Comparison of ENCODE assay signal across 1 cellular context in the genomic region with DNA sequence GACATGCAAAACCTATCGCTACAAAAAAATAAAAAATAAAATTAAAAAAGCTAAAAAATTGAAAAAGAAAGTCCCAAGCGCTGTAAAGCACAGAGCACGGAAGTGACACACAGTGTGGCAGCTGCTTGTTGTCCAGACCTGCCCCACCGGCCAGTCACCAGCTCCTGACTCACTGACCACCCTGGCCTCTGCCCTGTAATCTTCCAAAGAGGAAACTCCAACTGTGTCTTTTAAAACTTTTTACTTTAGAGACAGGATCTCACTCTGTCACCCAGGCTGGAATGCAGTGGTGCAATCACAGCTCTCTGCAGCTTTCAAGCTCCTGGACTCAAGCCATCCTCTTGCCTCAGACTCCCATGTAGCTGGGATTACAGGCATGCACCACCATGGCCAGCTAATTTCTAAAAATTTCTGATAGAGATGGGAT.
TF ChIP-seq lines count a peak whose summit lies in the region.

No MANE protein-coding gene starts in this region.

TF ChIP-seq in HepG2, 621 proteins besides CTCF, POLR2A, EP300 and RAD21 (continued from another document and continues in another):
- TF ChIP-seq ZFP36L2 (CRISPR knock-in tag; IDR thresholded peaks at IDR 0.05): no peak
- TF ChIP-seq ZNF12 (CRISPR knock-in tag; IDR thresholded peaks at IDR 0.05): peak; percentile 53; the same call in 1 of the 2 replicates
- peak; percentile 59; the same call in 1 of the 2 replicates for TF ChIP-seq THAP11 (CRISPR knock-in tag; IDR thresholded peaks at IDR 0.05)
- TF ChIP-seq, protein P1, sequence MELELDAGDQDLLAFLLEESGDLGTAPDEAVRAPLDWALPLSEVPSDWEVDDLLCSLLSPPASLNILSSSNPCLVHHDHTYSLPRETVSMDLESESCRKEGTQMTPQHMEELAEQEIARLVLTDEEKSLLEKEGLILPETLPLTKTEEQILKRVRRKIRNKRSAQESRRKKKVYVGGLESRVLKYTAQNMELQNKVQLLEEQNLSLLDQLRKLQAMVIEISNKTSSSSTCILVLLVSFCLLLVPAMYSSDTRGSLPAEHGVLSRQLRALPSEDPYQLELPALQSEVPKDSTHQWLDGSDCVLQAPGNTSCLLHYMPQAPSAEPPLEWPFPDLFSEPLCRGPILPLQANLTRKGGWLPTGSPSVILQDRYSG (CRISPR knock-in tag; IDR thresholded peaks at IDR 0.05): no peak
- no peak for TF ChIP-seq TIGD3 (CRISPR knock-in tag; IDR thresholded peaks at IDR 0.05; ENCODE audit: borderline replicate concordance)
- TF ChIP-seq ZFP36 (IDR thresholded peaks at IDR 0.05; ENCODE audit: borderline replicate concordance, low read depth, low read length, partially characterized antibody): no peak
- peak; percentile 82 for TF ChIP-seq FOSL2 (CRISPR knock-in tag; IDR thresholded peaks at IDR 0.05)
- no peak for TF ChIP-seq ZNF44 (CRISPR knock-in tag; IDR thresholded peaks at IDR 0.05)
- no peak for TF ChIP-seq ZNF335 (CRISPR knock-in tag; IDR thresholded peaks at IDR 0.05)
- TF ChIP-seq PAF1 (CRISPR knock-in tag; IDR thresholded peaks at IDR 0.05): no peak
- TF ChIP-seq RCOR2 (CRISPR knock-in tag; IDR thresholded peaks at IDR 0.05): peak; percentile 58; the same call in 1 of the 2 replicates
- peak; percentile 52; the same call in 1 of the 2 replicates for TF ChIP-seq NR2F6 (IDR thresholded peaks at IDR 0.05)
- peak; percentile 39; the same call in 1 of the 2 replicates for TF ChIP-seq NR2F6 (CRISPR knock-in tag; IDR thresholded peaks at IDR 0.05)
- TF ChIP-seq ZNF891 (CRISPR knock-in tag; IDR thresholded peaks at IDR 0.05): no peak
- TF ChIP-seq ZZZ3 (CRISPR knock-in tag; IDR thresholded peaks at IDR 0.05; ENCODE audit: borderline replicate concordance): no peak; the same call in 1 of the 2 replicates
- TF ChIP-seq HOXA3 (CRISPR knock-in tag; IDR thresholded peaks at IDR 0.05): peak; percentile 49; the same call in 1 of the 2 replicates
- TF ChIP-seq ZNF160 (CRISPR knock-in tag; IDR thresholded peaks at IDR 0.05): no peak
- no peak for TF ChIP-seq TOPORS (CRISPR knock-in tag; IDR thresholded peaks at IDR 0.05)
- TF ChIP-seq, protein P2, sequence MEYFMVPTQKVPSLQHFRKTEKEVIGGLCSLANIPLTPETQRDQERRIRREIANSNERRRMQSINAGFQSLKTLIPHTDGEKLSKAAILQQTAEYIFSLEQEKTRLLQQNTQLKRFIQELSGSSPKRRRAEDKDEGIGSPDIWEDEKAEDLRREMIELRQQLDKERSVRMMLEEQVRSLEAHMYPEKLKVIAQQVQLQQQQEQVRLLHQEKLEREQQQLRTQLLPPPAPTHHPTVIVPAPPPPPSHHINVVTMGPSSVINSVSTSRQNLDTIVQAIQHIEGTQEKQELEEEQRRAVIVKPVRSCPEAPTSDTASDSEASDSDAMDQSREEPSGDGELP (IDR thresholded peaks at IDR 0.05; ENCODE audit: borderline replicate concordance, low read depth): 0 out of 2 replicates have a peak, but pooled peaks have one; percentile 2
- peak; percentile 33; the same call in 1 of the 2 replicates for TF ChIP-seq GFI1 (CRISPR knock-in tag; IDR thresholded peaks at IDR 0.05; ENCODE audit: borderline replicate concordance)
- no peak for TF ChIP-seq JARID2 (CRISPR knock-in tag; IDR thresholded peaks at IDR 0.05; ENCODE audit: insufficient replicate concordance)
- no peak for TF ChIP-seq ZBTB26 (CRISPR knock-in tag; IDR thresholded peaks at IDR 0.05; ENCODE audit: borderline replicate concordance)
- TF ChIP-seq IRF2 (CRISPR knock-in tag; IDR thresholded peaks at IDR 0.05): peak; percentile 56; the same call in 1 of the 2 replicates
- no peak for TF ChIP-seq HOXD1 (CRISPR knock-in tag; IDR thresholded peaks at IDR 0.05)
- TF ChIP-seq, protein P3, sequence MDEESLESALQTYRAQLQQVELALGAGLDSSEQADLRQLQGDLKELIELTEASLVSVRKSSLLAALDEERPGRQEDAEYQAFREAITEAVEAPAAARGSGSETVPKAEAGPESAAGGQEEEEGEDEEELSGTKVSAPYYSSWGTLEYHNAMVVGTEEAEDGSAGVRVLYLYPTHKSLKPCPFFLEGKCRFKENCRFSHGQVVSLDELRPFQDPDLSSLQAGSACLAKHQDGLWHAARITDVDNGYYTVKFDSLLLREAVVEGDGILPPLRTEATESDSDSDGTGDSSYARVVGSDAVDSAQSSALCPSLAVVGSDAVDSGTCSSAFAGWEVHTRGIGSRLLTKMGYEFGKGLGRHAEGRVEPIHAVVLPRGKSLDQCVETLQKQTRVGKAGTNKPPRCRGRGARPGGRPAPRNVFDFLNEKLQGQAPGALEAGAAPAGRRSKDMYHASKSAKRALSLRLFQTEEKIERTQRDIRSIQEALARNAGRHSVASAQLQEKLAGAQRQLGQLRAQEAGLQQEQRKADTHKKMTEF (CRISPR knock-in tag; IDR thresholded peaks at IDR 0.05): peak; percentile 61
- peak; percentile 65; the same call in 1 of the 2 replicates for TF ChIP-seq ZNF614 (CRISPR knock-in tag; IDR thresholded peaks at IDR 0.05; ENCODE audit: borderline replicate concordance)
- TF ChIP-seq FOXA3 (CRISPR knock-in tag; IDR thresholded peaks at IDR 0.05): 0 out of 2 replicates have a peak, but pooled peaks have one; percentile 45
- peak; percentile 87 for TF ChIP-seq MED1 (CRISPR knock-in tag; IDR thresholded peaks at IDR 0.05)
- TF ChIP-seq, protein P4, sequence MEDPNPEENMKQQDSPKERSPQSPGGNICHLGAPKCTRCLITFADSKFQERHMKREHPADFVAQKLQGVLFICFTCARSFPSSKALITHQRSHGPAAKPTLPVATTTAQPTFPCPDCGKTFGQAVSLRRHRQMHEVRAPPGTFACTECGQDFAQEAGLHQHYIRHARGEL (CRISPR knock-in tag; IDR thresholded peaks at IDR 0.05): no peak
- peak; percentile 65 for TF ChIP-seq NFIC (IDR thresholded peaks at IDR 0.05; ENCODE audit: low read length)
- peak; percentile 53; the same call in 1 of the 2 replicates for TF ChIP-seq ZMYM2 (CRISPR knock-in tag; IDR thresholded peaks at IDR 0.05)
- peak; percentile 99 for TF ChIP-seq TEAD3 (CRISPR knock-in tag; optimal IDR thresholded peaks at IDR 0.05; ENCODE audit: borderline replicate concordance)
- TF ChIP-seq, protein P5, sequence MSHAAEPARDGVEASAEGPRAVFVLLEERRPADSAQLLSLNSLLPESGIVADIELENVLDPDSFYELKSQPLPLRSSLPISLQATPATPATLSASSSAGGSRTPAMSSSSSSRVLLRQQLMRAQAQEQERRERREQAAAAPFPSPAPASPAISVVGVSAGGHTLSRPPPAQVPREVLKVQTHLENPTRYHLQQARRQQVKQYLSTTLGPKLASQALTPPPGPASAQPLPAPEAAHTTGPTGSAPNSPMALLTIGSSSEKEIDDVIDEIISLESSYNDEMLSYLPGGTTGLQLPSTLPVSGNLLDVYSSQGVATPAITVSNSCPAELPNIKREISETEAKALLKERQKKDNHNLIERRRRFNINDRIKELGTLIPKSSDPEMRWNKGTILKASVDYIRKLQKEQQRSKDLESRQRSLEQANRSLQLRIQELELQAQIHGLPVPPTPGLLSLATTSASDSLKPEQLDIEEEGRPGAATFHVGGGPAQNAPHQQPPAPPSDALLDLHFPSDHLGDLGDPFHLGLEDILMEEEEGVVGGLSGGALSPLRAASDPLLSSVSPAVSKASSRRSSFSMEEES (CRISPR knock-in tag; IDR thresholded peaks at IDR 0.05): peak; percentile 13; the same call in 1 of the 2 replicates
- TF ChIP-seq FOXP4 (CRISPR knock-in tag; IDR thresholded peaks at IDR 0.05): peak; percentile 49; the same call in 1 of the 2 replicates
- TF ChIP-seq ARID2 (CRISPR knock-in tag; IDR thresholded peaks at IDR 0.05; ENCODE audit: borderline replicate concordance): peak; percentile 48; the same call in 1 of the 2 replicates
- peak; percentile 57; the same call in 1 of the 2 replicates for TF ChIP-seq ETV5 (CRISPR knock-in tag; IDR thresholded peaks at IDR 0.05; ENCODE audit: borderline replicate concordance)
- TF ChIP-seq ZFY (CRISPR knock-in tag; IDR thresholded peaks at IDR 0.05): no peak
- TF ChIP-seq ERF (CRISPR knock-in tag; IDR thresholded peaks at IDR 0.05): peak; percentile 71; the same call in 1 of the 2 replicates
- peak; percentile 96 for TF ChIP-seq ZNF292 (CRISPR knock-in tag; IDR thresholded peaks at IDR 0.05; ENCODE audit: borderline replicate concordance, low read depth)
- TF ChIP-seq ZNF780A (CRISPR knock-in tag; IDR thresholded peaks at IDR 0.05): no peak
- TF ChIP-seq, protein P6, sequence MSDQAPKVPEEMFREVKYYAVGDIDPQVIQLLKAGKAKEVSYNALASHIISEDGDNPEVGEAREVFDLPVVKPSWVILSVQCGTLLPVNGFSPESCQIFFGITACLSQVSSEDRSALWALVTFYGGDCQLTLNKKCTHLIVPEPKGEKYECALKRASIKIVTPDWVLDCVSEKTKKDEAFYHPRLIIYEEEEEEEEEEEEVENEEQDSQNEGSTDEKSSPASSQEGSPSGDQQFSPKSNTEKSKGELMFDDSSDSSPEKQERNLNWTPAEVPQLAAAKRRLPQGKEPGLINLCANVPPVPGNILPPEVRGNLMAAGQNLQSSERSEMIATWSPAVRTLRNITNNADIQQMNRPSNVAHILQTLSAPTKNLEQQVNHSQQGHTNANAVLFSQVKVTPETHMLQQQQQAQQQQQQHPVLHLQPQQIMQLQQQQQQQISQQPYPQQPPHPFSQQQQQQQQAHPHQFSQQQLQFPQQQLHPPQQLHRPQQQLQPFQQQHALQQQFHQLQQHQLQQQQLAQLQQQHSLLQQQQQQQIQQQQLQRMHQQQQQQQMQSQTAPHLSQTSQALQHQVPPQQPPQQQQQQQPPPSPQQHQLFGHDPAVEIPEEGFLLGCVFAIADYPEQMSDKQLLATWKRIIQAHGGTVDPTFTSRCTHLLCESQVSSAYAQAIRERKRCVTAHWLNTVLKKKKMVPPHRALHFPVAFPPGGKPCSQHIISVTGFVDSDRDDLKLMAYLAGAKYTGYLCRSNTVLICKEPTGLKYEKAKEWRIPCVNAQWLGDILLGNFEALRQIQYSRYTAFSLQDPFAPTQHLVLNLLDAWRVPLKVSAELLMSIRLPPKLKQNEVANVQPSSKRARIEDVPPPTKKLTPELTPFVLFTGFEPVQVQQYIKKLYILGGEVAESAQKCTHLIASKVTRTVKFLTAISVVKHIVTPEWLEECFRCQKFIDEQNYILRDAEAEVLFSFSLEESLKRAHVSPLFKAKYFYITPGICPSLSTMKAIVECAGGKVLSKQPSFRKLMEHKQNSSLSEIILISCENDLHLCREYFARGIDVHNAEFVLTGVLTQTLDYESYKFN (CRISPR knock-in tag; conservative IDR thresholded peaks at IDR 0.05): peak; percentile 71
- TF ChIP-seq KLF12 (CRISPR knock-in tag; IDR thresholded peaks at IDR 0.05; ENCODE audit: borderline replicate concordance): no peak
- peak; percentile 42; the same call in 1 of the 2 replicates for TF ChIP-seq TBX2 (CRISPR knock-in tag; IDR thresholded peaks at IDR 0.05; ENCODE audit: borderline replicate concordance)
- no peak for TF ChIP-seq SNAI1 (CRISPR knock-in tag; IDR thresholded peaks at IDR 0.05; ENCODE audit: borderline replicate concordance)
- TF ChIP-seq ARHGAP35 (CRISPR knock-in tag; IDR thresholded peaks at IDR 0.05; ENCODE audit: borderline replicate concordance): no peak
- TF ChIP-seq ZNF776 (CRISPR knock-in tag; IDR thresholded peaks at IDR 0.05): no peak
- no peak for TF ChIP-seq NFE2L2 (IDR thresholded peaks at IDR 0.05; ENCODE audit: low read length)
- TF ChIP-seq NR2C2 (CRISPR knock-in tag; IDR thresholded peaks at IDR 0.05; ENCODE audit: borderline replicate concordance): peak; percentile 50; the same call in 1 of the 2 replicates
- no peak for TF ChIP-seq ZNF260 (CRISPR knock-in tag; IDR thresholded peaks at IDR 0.05; ENCODE audit: borderline replicate concordance, low read depth)
- no peak for TF ChIP-seq DNMT3B (CRISPR knock-in tag; conservative IDR thresholded peaks at IDR 0.05)
- no peak for TF ChIP-seq IKZF1 (IDR thresholded peaks at IDR 0.05)
- no peak for TF ChIP-seq ZBTB37 (CRISPR knock-in tag; IDR thresholded peaks at IDR 0.05)
- peak; percentile 52; the same call in 1 of the 2 replicates for TF ChIP-seq ZBTB7B (CRISPR knock-in tag; IDR thresholded peaks at IDR 0.05)
